ENCODE assay signal across 8 cellular contexts in genomic region chr7:27994639-27995038, GRCh38.
DNase-seq lines count a peak whose midpoint lies in the region; ATAC-seq and TF ChIP-seq lines count a peak whose summit lies in the region.
"Had no signal": no experiment of that assay in that cellular context is flagged by ENCODE, and none has a peak within 500 bp of the region (broad histone marks: within the 10 kb centered on the region; RNA-seq: fewer than 3 reads in every experiment).

No MANE protein-coding gene starts in this region.

- H3K36me3 Mint-ChIP-seq in osteocyte (ENCODE audit: unreplicated experiment) (no peaks in the 10 kb centered on the region), WTC11 (peaks cover 12% of the 10 kb centered on the region)

- no peak for TF ChIP-seq POLR2A in uterus (IDR thresholded peaks at IDR 0.05)

- peak; percentile 44 for DNase-seq in GM04504 (ENCODE audit: low read depth)
- DNase-seq in NCI-H1105 (lab: John Stamatoyannopoulos, UW), result peak; percentile 67
- peak; percentile 56 for DNase-seq in adipocyte (ENCODE audit: low read depth)
- DNase-seq in osteocyte (ENCODE audit: extremely low spot score, unreplicated experiment), result no peak
- no peak for DNase-seq in WTC11 (ENCODE audit: low spot score)
- no peak for DNase-seq in uterus
- DNase-seq: activated CD8-positive, alpha-beta T cell treated with anti-CD3 and anti-CD28 coated beads for 36 hours had no signal

- CTCF ChIA-PET in WTC11 (lab: Charles Lee), result interaction anchor here (0.6 kb wide), 1 partner anchor 99 kb away, joined by 3 read pairs; no protein-coding TSS in a partner anchor

- ATAC-seq in WTC11, result no peak
- ATAC-seq in HG02588 (IDR thresholded peaks at IDR 0.05; ENCODE audit: unreplicated experiment), result no peak
- ATAC-seq: activated CD8-positive, alpha-beta T cell treated with anti-CD3 and anti-CD28 coated beads for 36 hours had no signal

- no peak for TF ChIP-seq CTCF in osteocyte (IDR thresholded peaks at IDR 0.05)
- no peak for TF ChIP-seq CTCF in WTC11 (IDR thresholded peaks at IDR 0.05)
- TF ChIP-seq CTCF in uterus (IDR thresholded peaks at IDR 0.05), result no peak

- intact Hi-C loops in uterus (cut with DNase I; ENCODE audit: low total_unique reads), result no loop called here

- H3K9me3 Mint-ChIP-seq in osteocyte (ENCODE audit: unreplicated experiment) (no peaks in the 10 kb centered on the region), WTC11 (no peaks in the 10 kb centered on the region)
- H3K9me3 Mint-ChIP-seq: activated CD8-positive, alpha-beta T cell treated with anti-CD3 and anti-CD28 coated beads for 36 hours had no signal

- H3K4me1 ChIP-seq in adipocyte (ENCODE audit: control insufficient read depth, insufficient read depth, low read length), result peaks cover 36% of the 10 kb centered on the region
- H3K4me1 ChIP-seq in uterus, result peaks cover 0 to 8% of the 10 kb centered on the region in 2 donors

- no peak overlapping the region for H3K27ac ChIP-seq in uterus

- no peaks in the 10 kb centered on the region for H3K36me3 ChIP-seq in adipocyte (ENCODE audit: control insufficient read depth, insufficient read depth, low read length, severe bottlenecking)
- no peaks in the 10 kb centered on the region for H3K36me3 ChIP-seq in uterus

- H3K4me3 Mint-ChIP-seq in osteocyte (ENCODE audit: unreplicated experiment) (no peak overlapping the region), WTC11 (no peak overlapping the region)
- H3K4me3 Mint-ChIP-seq: activated CD8-positive, alpha-beta T cell treated with anti-CD3 and anti-CD28 coated beads for 36 hours had no signal

- POLR2A ChIA-PET in WTC11 (lab: Charles Lee), result no interaction called here

- no peak overlapping the region for H3K4me3 ChIP-seq in adipocyte (ENCODE audit: low read length)
- no peak overlapping the region for H3K4me3 ChIP-seq in uterus

- H3K9ac ChIP-seq in adipocyte (ENCODE audit: low read length), result no peak overlapping the region

- H3K27me3 Mint-ChIP-seq in osteocyte (ENCODE audit: unreplicated experiment) (no peaks in the 10 kb centered on the region), WTC11 (ENCODE audit: low read depth) (no peaks in the 10 kb centered on the region)
- H3K27me3 Mint-ChIP-seq: activated CD8-positive, alpha-beta T cell treated with anti-CD3 and anti-CD28 coated beads for 36 hours had no signal

- H3K27me3 ChIP-seq in adipocyte (replicated peaks; ENCODE audit: control insufficient read depth, insufficient read depth, low read length) (no peaks in the 10 kb centered on the region), uterus (no peaks in the 10 kb centered on the region)

- peak overlapping the region; percentile 69 for H3K27ac Mint-ChIP-seq in osteocyte (ENCODE audit: unreplicated experiment)
- H3K27ac Mint-ChIP-seq in WTC11, result no peak overlapping the region
- H3K27ac Mint-ChIP-seq: activated CD8-positive, alpha-beta T cell treated with anti-CD3 and anti-CD28 coated beads for 36 hours had no signal

- no peaks in the 10 kb centered on the region for H3K9me3 ChIP-seq in adipocyte (ENCODE audit: control insufficient read depth, low read length)
- H3K9me3 ChIP-seq in uterus, result no peaks in the 10 kb centered on the region

- H3K4me1 Mint-ChIP-seq in osteocyte (ENCODE audit: unreplicated experiment), result peaks cover 33% of the 10 kb centered on the region
- H3K4me1 Mint-ChIP-seq in WTC11, result peaks cover 12% of the 10 kb centered on the region

TF ChIP-seq in WTC11, 78 proteins besides CTCF, POLR2A, EP300 and RAD21:
- TF ChIP-seq NFE2L1 (CRISPR knock-in tag; IDR thresholded peaks at IDR 0.05), result no peak
- no peak for TF ChIP-seq CREB1 (CRISPR knock-in tag; IDR thresholded peaks at IDR 0.05)
- TF ChIP-seq SP1 (CRISPR knock-in tag; conservative IDR thresholded peaks at IDR 0.05), result no peak
- no peak for TF ChIP-seq MXD4 (CRISPR knock-in tag; IDR thresholded peaks at IDR 0.05; ENCODE audit: borderline replicate concordance)
- no peak for TF ChIP-seq TEAD1 (CRISPR knock-in tag; IDR thresholded peaks at IDR 0.05)
- TF ChIP-seq ZNF219 (CRISPR knock-in tag; IDR thresholded peaks at IDR 0.05; ENCODE audit: borderline replicate concordance), result no peak
- no peak for TF ChIP-seq E2F5 (CRISPR knock-in tag; IDR thresholded peaks at IDR 0.05)
- TF ChIP-seq ZNF671 (CRISPR knock-in tag; IDR thresholded peaks at IDR 0.05), result no peak
- no peak for TF ChIP-seq JAZF1 (CRISPR knock-in tag; IDR thresholded peaks at IDR 0.05)
- no peak for TF ChIP-seq ATF6 (CRISPR knock-in tag; IDR thresholded peaks at IDR 0.05)
- no peak for TF ChIP-seq ESRRA (CRISPR knock-in tag; IDR thresholded peaks at IDR 0.05; ENCODE audit: borderline replicate concordance)

Comparison
In these comparisons a context has a peak if more than half of its experiments do, and no peak if none do; other contexts are left out.
1. DNase-seq: peak in GM04504 (single experiment), NCI-H1105 (single experiment) and adipocyte (single experiment); none in osteocyte (single experiment), WTC11 (single experiment) and uterus (0 of 2).